ENCODE assay signal across 1 cellular context in the genomic region with DNA sequence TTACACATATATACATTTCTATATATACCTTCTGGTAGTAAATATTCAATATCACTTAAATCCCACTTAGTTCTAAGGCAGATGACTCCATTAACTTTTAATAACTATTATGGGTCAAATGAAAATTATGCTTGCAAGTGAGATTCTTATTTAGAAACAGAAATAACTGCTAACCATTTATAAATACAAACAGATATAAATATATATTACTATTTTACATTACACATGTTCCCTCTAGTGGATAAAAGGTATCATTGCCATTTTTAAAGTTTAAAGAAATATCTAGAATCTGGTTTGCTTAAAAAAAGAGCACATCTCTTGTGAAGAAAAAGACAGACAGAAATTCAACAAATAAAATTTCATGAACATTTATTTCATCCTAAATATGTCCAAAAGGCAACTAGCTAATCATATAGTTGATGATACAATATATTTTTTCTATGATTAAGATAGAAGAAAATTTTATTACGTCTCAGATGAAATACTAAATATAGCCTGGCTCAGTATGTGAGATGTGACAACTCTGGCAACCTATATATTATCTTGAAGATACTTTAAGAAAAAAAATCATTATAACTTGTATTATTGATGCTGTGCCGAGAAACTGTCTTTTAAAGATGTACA.
TF ChIP-seq lines count a peak whose summit lies in the region.

No MANE protein-coding gene starts in this region.

TF ChIP-seq in endothelial cell of umbilical vein, 7 proteins besides CTCF, POLR2A, EP300 and RAD21 (continued from another document):
- TF ChIP-seq, protein P1, sequence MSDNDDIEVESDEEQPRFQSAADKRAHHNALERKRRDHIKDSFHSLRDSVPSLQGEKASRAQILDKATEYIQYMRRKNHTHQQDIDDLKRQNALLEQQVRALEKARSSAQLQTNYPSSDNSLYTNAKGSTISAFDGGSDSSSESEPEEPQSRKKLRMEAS (IDR thresholded peaks at IDR 0.05; ENCODE audit: insufficient read depth, insufficient read length): no peak
- TF ChIP-seq POLR2AphosphoS5 (IDR thresholded peaks at IDR 0.05; ENCODE audit: insufficient read depth, low read depth, low read length): no peak
- no peak for TF ChIP-seq FOS (IDR thresholded peaks at IDR 0.05; ENCODE audit: borderline replicate concordance, insufficient read depth, low read length)
TF ChIP-seq in endothelial cell of umbilical vein: peak in this region for 0.
